2 cellular contexts compared by ENCODE assay signal in the genomic region with DNA sequence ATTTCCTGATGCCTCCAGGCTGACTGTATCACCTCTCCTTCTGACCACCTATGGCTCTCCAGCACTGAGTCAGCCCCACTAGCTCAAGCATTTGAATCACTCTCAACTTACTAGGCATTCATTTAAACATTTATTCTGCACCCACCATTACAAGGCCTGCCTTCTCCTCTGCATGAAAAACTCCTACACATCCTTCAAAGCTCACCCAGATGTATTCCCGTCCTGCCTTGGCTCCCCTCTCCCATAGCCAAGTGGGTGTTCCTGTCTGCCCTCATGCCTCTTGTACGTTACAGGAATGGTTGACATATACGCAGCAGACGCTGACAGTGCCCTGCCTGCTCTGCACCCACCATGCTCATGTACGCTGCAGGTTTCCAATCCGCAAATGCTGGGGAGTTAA.
TF ChIP-seq lines count a peak whose summit lies in the region.

No MANE protein-coding gene starts in this region.

TF ChIP-seq in HEK293, 187 proteins besides CTCF, POLR2A, EP300 and RAD21:
- no peak for TF ChIP-seq ZNF658 (tag by site-specific recombination; IDR thresholded peaks at IDR 0.05)
- TF ChIP-seq EGR2 (tag by site-specific recombination; IDR thresholded peaks at IDR 0.05; ENCODE audit: low read depth): peak; percentile 70
- TF ChIP-seq ZFHX2 (tag by site-specific recombination; conservative IDR thresholded peaks at IDR 0.05): peak; percentile 64
- peak; percentile 74 for TF ChIP-seq ZFP3 (tag by site-specific recombination; IDR thresholded peaks at IDR 0.05; ENCODE audit: low read depth)

TF ChIP-seq in H1, 55 proteins besides CTCF, POLR2A, EP300 and RAD21:
- no peak for TF ChIP-seq NRF1 (IDR thresholded peaks at IDR 0.05; ENCODE audit: low read depth, low read length)
